Comparison of ENCODE assay signal across 8 cellular contexts in genomic region chr2:148614332-148615049, GRCh38. TPM values are rescaled to one million over a fixed set of nuclear protein-coding genes. Genes with fewer than 3 reads are reported as not detected.
A peak's percentile ranks its signal among the peaks of the same experiment; 100 is the strongest.
DNase-seq lines count a peak whose midpoint lies in the region; ATAC-seq lines count a peak whose summit lies in the region.

No MANE protein-coding gene starts in this region.

- H3K9me3 ChIP-seq in naive thymus-derived CD4-positive, alpha-beta T cell (ENCODE audit: control insufficient read depth in 2 of 3, low read length in 3 of 3): no peaks in the 10 kb centered on the region

- peak overlapping the region; percentile 89 for H3K27ac Mint-ChIP-seq in dendritic cell treated with granulocyte-macrophage colony-stimulating factor and Interleukin-4, amounts not matched to agents 40 ng/mL and 50 ng/mL, for 4 days
- H3K27ac Mint-ChIP-seq in naive thymus-derived CD4-positive, alpha-beta T cell: peak overlapping the region in 3 of 9 donors; percentile 7 to 73 (median 60)

- H3K4me1 ChIP-seq in naive thymus-derived CD4-positive, alpha-beta T cell (ENCODE audit: control insufficient read depth in 2 of 2, insufficient read depth in 2 of 2, low read length in 2 of 2): no peaks in the 10 kb centered on the region

- peaks cover 43% of the 10 kb centered on the region for H3K4me1 Mint-ChIP-seq in dendritic cell treated with granulocyte-macrophage colony-stimulating factor and Interleukin-4, amounts not matched to agents 40 ng/mL and 50 ng/mL, for 4 days (ENCODE audit: low read depth)
- H3K4me1 Mint-ChIP-seq in naive thymus-derived CD4-positive, alpha-beta T cell: peaks cover 4 to 15% (median 7%) of the 10 kb centered on the region in 7 donors

- H3K4me3 ChIP-seq in naive thymus-derived CD4-positive, alpha-beta T cell (ENCODE audit: low read length): no peak overlapping the region

- ATAC-seq in GM19035 (IDR thresholded peaks at IDR 0.05; ENCODE audit: unreplicated experiment) (peak; percentile 93), HG03064 (IDR thresholded peaks at IDR 0.05; ENCODE audit: low read depth, unreplicated experiment) (peak; percentile 98)
- peak; percentile 70 for ATAC-seq in naive thymus-derived CD4-positive, alpha-beta T cell

- H3K36me3 Mint-ChIP-seq in dendritic cell treated with granulocyte-macrophage colony-stimulating factor and Interleukin-4, amounts not matched to agents 40 ng/mL and 50 ng/mL, for 4 days (ENCODE audit: low read depth): no peaks in the 10 kb centered on the region
- peaks cover 0 to 6% (median 0%) of the 10 kb centered on the region in 5 donors for H3K36me3 Mint-ChIP-seq in naive thymus-derived CD4-positive, alpha-beta T cell

- peak; percentile 59 for DNase-seq in Ammon's horn (ENCODE audit: low spot score)
- peak; percentile 85 for DNase-seq in OCI-M1 (lab: John Stamatoyannopoulos, UW)
- DNase-seq in naive thymus-derived CD4-positive, alpha-beta T cell: no peak
- no peak for DNase-seq in retina
- no peak for DNase-seq in mucosa of gallbladder (ENCODE audit: low spot score)

- CTCF ChIA-PET in naive thymus-derived CD4-positive, alpha-beta T cell (lab: Charles Lee): interaction anchor here (0.5 kb wide), 1 partner anchor 1137 kb away, joined by 3 read pairs; no protein-coding TSS in a partner anchor

- H3K9me3 Mint-ChIP-seq in dendritic cell treated with granulocyte-macrophage colony-stimulating factor and Interleukin-4, amounts not matched to agents 40 ng/mL and 50 ng/mL, for 4 days: no peaks in the 10 kb centered on the region
- H3K9me3 Mint-ChIP-seq in naive thymus-derived CD4-positive, alpha-beta T cell: peaks cover 0 to 4% (median 0%) of the 10 kb centered on the region in 11 donors

- peak overlapping the region; percentile 4 for H3K4me3 Mint-ChIP-seq in dendritic cell treated with granulocyte-macrophage colony-stimulating factor and Interleukin-4, amounts not matched to agents 40 ng/mL and 50 ng/mL, for 4 days
- H3K4me3 Mint-ChIP-seq in naive thymus-derived CD4-positive, alpha-beta T cell: peak overlapping the region in 1 of 10 donors; percentile 43

- no peaks in the 10 kb centered on the region for H3K27me3 Mint-ChIP-seq in dendritic cell treated with granulocyte-macrophage colony-stimulating factor and Interleukin-4, amounts not matched to agents 40 ng/mL and 50 ng/mL, for 4 days
- H3K27me3 Mint-ChIP-seq in naive thymus-derived CD4-positive, alpha-beta T cell: peaks cover 0 to 3% (median 0%) of the 10 kb centered on the region in 5 donors

- no peaks in the 10 kb centered on the region for H3K27me3 ChIP-seq in naive thymus-derived CD4-positive, alpha-beta T cell (ENCODE audit: control insufficient read depth in 2 of 2, insufficient read depth in 2 of 2, low read length in 2 of 2)

- intact Hi-C loops in dendritic cell treated with granulocyte-macrophage colony-stimulating factor and Interleukin-4, amounts not matched to agents 40 ng/mL and 50 ng/mL, for 4 days (cut with micrococcal nuclease): loop anchor here (2.0 kb wide), 1 partner anchor 30 kb away; the partner anchor contains the start of gene EPC2
- intact Hi-C loops in naive thymus-derived CD4-positive, alpha-beta T cell (cut with micrococcal nuclease): loop anchor here in 1 of 2 donors (1.0 to 5.0 kb wide), 3 partner anchors 11 to 92 kb away; no protein-coding TSS in a partner anchor

- POLR2A ChIA-PET in naive thymus-derived CD4-positive, alpha-beta T cell (lab: Charles Lee): no interaction called here

- no peaks in the 10 kb centered on the region for H3K36me3 ChIP-seq in naive thymus-derived CD4-positive, alpha-beta T cell (ENCODE audit: control insufficient read depth in 2 of 3, insufficient read depth in 3 of 3, low read length in 3 of 3)

- no peak overlapping the region for H3K27ac ChIP-seq in naive thymus-derived CD4-positive, alpha-beta T cell (ENCODE audit: low read depth, low read length)

RNA-seq across cellular contexts. Expression of gene EPC2, which starts 30.1 kb away (rescaled TPM):
- 10 to 100 TPM; 40.7 to 91.0 (median 80.1) TPM for total RNA-seq in naive thymus-derived CD4-positive, alpha-beta T cell
- 1 to 10 TPM; 3.9 to 4.0 TPM for polyA plus RNA-seq in naive thymus-derived CD4-positive, alpha-beta T cell
- total RNA-seq in mucosa of gallbladder: 30.8 TPM

Comparison
In these comparisons a context has a peak if more than half of its experiments do, and no peak if none do; other contexts are left out.
1. DNase-seq: peak in Ammon's horn (single experiment) and OCI-M1 (single experiment); none in naive thymus-derived CD4-positive, alpha-beta T cell (0 of 9), retina (single experiment) and mucosa of gallbladder (single experiment).
2. Peak in every context shown above with its lines, with median percentiles within 50 percentile points of each other: ATAC-seq.